Comparison of ENCODE assay signal across 8 cellular contexts in the genomic region with DNA sequence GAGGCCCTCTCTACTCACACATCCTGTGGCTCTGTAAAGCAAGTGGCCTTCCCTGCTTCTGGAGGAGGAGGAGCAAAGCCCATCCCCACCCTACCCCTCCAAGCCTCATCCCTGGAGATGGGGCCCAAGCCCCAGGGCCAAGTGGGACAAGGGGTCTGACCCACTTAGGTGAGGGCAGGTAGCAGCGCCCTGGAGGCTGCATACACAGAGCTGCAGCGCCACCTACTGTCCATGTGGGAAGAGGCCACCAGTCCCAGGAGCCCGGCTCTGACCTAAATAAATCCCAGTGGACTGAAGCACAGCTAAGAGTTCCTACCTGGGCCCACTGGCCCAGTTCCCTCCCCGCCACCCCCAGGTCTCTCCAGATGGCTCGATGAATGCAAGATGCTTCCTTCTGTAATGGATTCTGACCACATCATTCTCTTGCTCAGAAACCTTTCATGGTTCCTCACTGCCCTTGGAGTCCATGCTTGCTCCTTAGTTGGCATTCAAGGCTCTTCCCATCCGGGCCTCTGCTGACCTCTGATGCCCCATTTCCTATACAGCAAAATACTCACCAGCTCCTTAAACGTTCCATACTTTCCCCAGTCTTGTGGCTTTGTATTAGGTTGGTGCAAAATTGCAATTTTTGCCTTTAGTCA.
DNase-seq lines count a peak whose midpoint lies in the region; ATAC-seq, FAIRE-seq and TF ChIP-seq lines count a peak whose summit lies in the region.

No MANE protein-coding gene starts in this region.

- peaks cover 27% of the 10 kb centered on the region for H3K27me3 ChIP-seq in astrocyte (ENCODE audit: insufficient read depth, low read length)
- H3K27me3 ChIP-seq in small intestine (ENCODE audit: control insufficient read depth in 2 of 2, insufficient read depth in 2 of 2, low read length in 2 of 2), result peaks cover 0 to 11% of the 10 kb centered on the region in 2 donors

- no peaks in the 10 kb centered on the region for H3K9me3 Mint-ChIP-seq in astrocyte (ENCODE audit: unreplicated experiment)

- no peaks in the 10 kb centered on the region for H3K36me3 Mint-ChIP-seq in astrocyte (ENCODE audit: low read depth, unreplicated experiment)

- no peak overlapping the region for H3K27ac Mint-ChIP-seq in astrocyte (ENCODE audit: unreplicated experiment)

- no peaks in the 10 kb centered on the region for H3K9me3 ChIP-seq in astrocyte (ENCODE audit: insufficient read depth, low read depth, low read length)
- no peaks in the 10 kb centered on the region for H3K9me3 ChIP-seq in small intestine (ENCODE audit: control insufficient read depth, low read depth)

- ATAC-seq in HG03097 (IDR thresholded peaks at IDR 0.05; ENCODE audit: low FRiP score, unreplicated experiment), result no peak

- no peaks in the 10 kb centered on the region for H3K79me2 ChIP-seq in astrocyte (ENCODE audit: insufficient read depth, low read length)

- no peak overlapping the region for H3K9ac ChIP-seq in astrocyte (ENCODE audit: low read length)

- TF ChIP-seq CTCF in astrocyte (IDR thresholded peaks at IDR 0.05; ENCODE audit: insufficient read depth, low read depth, low read length), result peak; percentile 80

- FAIRE-seq in H54 (lab: Jason Lieb, UNC) (no peak), astrocyte (lab: Jason Lieb, UNC) (no peak), small intestine (lab: Jason Lieb, UNC) (no peak)

- TF ChIP-seq POLR2A in H54 (IDR thresholded peaks at IDR 0.05; ENCODE audit: low read depth, low read length), result no peak

- no peak overlapping the region for H3K27ac ChIP-seq in astrocyte (ENCODE audit: low read depth, low read length)
- no peak overlapping the region for H3K27ac ChIP-seq in small intestine (ENCODE audit: low read depth in 1 of 2, low read length in 1 of 2)

- peaks cover 17% of the 10 kb centered on the region for H3K4me1 Mint-ChIP-seq in astrocyte (ENCODE audit: low read depth, unreplicated experiment)

- no peak overlapping the region for H3K4me3 ChIP-seq in astrocyte (ENCODE audit: insufficient read depth, low read depth, low read length)
- no peak overlapping the region for H3K4me3 ChIP-seq in small intestine (ENCODE audit: low read depth in 1 of 2, low read length in 2 of 2)

- no peak overlapping the region for H3K4me3 Mint-ChIP-seq in astrocyte (ENCODE audit: unreplicated experiment)

- H2AFZ ChIP-seq in astrocyte (ENCODE audit: low read depth, low read length), result no peak overlapping the region

- H4K20me1 ChIP-seq in astrocyte (ENCODE audit: insufficient read depth, low read length), result no peaks in the 10 kb centered on the region

- H3K27me3 Mint-ChIP-seq in astrocyte (ENCODE audit: low read depth, unreplicated experiment), result peaks cover 43% of the 10 kb centered on the region

- no peaks in the 10 kb centered on the region for H3K4me1 ChIP-seq in astrocyte (ENCODE audit: insufficient read depth, low read length)
- H3K4me1 ChIP-seq in small intestine (ENCODE audit: control insufficient read depth in 2 of 2, insufficient read depth in 1 of 2, low read depth in 1 of 2, low read length in 1 of 2), result no peaks in the 10 kb centered on the region

- H3K36me3 ChIP-seq in astrocyte (ENCODE audit: insufficient read depth, low read length) (no peaks in the 10 kb centered on the region), small intestine (ENCODE audit: control insufficient read depth in 2 of 2, insufficient read depth in 2 of 2, low read length in 2 of 2) (no peaks in the 10 kb centered on the region)

- WGBS in small intestine, 3 donors, result 3 to 7% (median 3%) methylated on average over 7 of the region's 7 CpGs

- DNase-seq in COLO668 (lab: John Stamatoyannopoulos, UW; ENCODE audit: unreplicated experiment), result peak; percentile 81
- peak; percentile 87 for DNase-seq in H54 (ENCODE audit: insufficient read length, low spot score)
- peak; percentile 11 for DNase-seq in NCI-H2081 treated with DMSO at 0.1 percent for 48 hours (lab: John Stamatoyannopoulos, UW)
- peak; percentile 49 for DNase-seq in T1000 (lab: John Stamatoyannopoulos, UW)
- DNase-seq in astrocyte (ENCODE audit: low read depth), result peak; percentile 16
- peak; percentile 54 to 71 for DNase-seq in hippocampal formation (lab: John Stamatoyannopoulos, UW)
- DNase-seq in small intestine, result peak; percentile 79

- no peak overlapping the region for H3K4me2 ChIP-seq in astrocyte (ENCODE audit: low read length)

Comparison
In these comparisons a context has a peak if more than half of its experiments do, and no peak if none do; other contexts are left out.
1. DNase-seq: peak in every context shown above with its lines; median percentile 87 in H54; 81 in COLO668; 79 in small intestine; 62 in hippocampal formation; 49 in T1000; 16 in astrocyte; 11 in NCI-H2081 treated with DMSO at 0.1 percent for 48 hours.